In the genomic region with DNA sequence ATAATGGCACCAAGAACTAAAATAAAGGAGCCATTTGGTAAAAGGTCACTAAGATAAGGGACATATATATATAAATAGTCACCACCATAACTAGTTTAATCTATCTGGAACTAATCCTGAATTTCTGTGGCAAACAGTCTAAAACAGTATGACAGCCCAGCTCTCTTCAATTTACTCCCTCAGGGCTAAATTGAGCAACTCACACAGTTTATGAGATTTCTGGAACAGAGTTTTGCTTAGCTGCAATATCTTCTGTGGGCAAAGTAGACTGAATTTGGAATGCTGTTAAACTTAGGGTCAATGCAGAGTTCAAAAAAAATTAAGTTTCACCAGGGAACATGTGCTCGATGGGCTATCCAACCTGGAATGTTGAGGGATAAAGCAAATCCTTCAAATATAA, we compare ENCODE assay signal across 17 cellular contexts.
A peak's percentile ranks its signal among the peaks of the same experiment; 100 is the strongest.
DNase-seq lines count a peak whose midpoint lies in the region; ATAC-seq, FAIRE-seq and TF ChIP-seq lines count a peak whose summit lies in the region.
"Had no signal": no experiment of that assay in that cellular context is flagged by ENCODE, and none has a peak within 500 bp of the region (broad histone marks: within the 10 kb centered on the region; RNA-seq: fewer than 3 reads in every experiment).

No MANE protein-coding gene starts in this region.

- intact Hi-C loops in right cardiac atrium (cut with DNase I): loop anchor here in 1 of 4 donors (5.0 kb wide), 1 partner anchor 41 kb away; no protein-coding TSS in a partner anchor

- ATAC-seq in right cardiac atrium (peak; percentile 55 to 91), GM19351 (IDR thresholded peaks at IDR 0.05; ENCODE audit: unreplicated experiment) (no peak), HG02759 (IDR thresholded peaks at IDR 0.05; ENCODE audit: unreplicated experiment) (no peak)

- DNase-seq in AG04449 (ENCODE audit: low read depth, low spot score): peak; percentile 19
- peak; percentile 16 for DNase-seq in GM03348 (ENCODE audit: low spot score)
- DNase-seq in amniotic stem cell (lab: John Stamatoyannopoulos, UW): peak; percentile 38
- no peak for DNase-seq in right cardiac atrium
- DNase-seq in urothelium cell line (ENCODE audit: low spot score): no peak
- no peak for DNase-seq in activated gamma-delta T cell (lab: John Stamatoyannopoulos, UW)
- DNase-seq: activated CD4-positive, alpha-beta T cell treated with anti-CD3 and anti-CD28 coated beads, Interleukin-2, amount 50 U/mL, for 4 hours; activated CD8-positive, alpha-beta memory T cell treated with anti-CD3 and anti-CD28 coated beads, Interleukin-2, amount 50 U/mL, for 48 hours; activated effector memory CD4-positive, alpha-beta T cell treated with Interleukin-2 at 50 U/mL for 16 hours; GF-D8; upper lobe of left lung had no signal

- 42% methylated on average over 1 of the region's 1 CpG for WGBS in right cardiac atrium

- H3K9me3 ChIP-seq in right cardiac atrium (ENCODE audit: control insufficient read depth, low read length): no peaks in the 10 kb centered on the region
- H3K9me3 ChIP-seq: upper lobe of left lung had no signal

- no peak overlapping the region for H3K4me3 ChIP-seq in AG04449 (ENCODE audit: low read depth, low read length)
- H3K4me3 ChIP-seq in right cardiac atrium (ENCODE audit: low read length): no peak overlapping the region
- H3K4me3 ChIP-seq: cardiac muscle cell, GM12878, K562, upper lobe of left lung had no signal

- no peak for TF ChIP-seq CTCF in AG04449 (IDR thresholded peaks at IDR 0.05; ENCODE audit: insufficient read depth, low read length, missing control alignments)

- FAIRE-seq in urothelium cell line (lab: Jason Lieb, UNC): no peak
- FAIRE-seq: endothelial cell of umbilical vein had no signal

- POLR2A ChIA-PET in AG04449 (lab: Yijun Ruan, JAX): interaction anchor here (1.1 kb wide), 1 partner anchor 41 kb away, joined by 6 read pairs; no protein-coding TSS in a partner anchor

- no peak overlapping the region for H3K27ac ChIP-seq in right cardiac atrium (ENCODE audit: low read length)
- H3K27ac ChIP-seq: cardiac muscle cell, upper lobe of left lung had no signal

- CTCF ChIA-PET in AG04449 (lab: Yijun Ruan, JAX): interaction anchor here (0.6 to 3.7 kb wide), 29 partner anchors 9 to 961 kb away, joined by 3 to 150 read pairs (median 5); no protein-coding TSS in a partner anchor

- no peaks in the 10 kb centered on the region for H3K27me3 ChIP-seq in right cardiac atrium (ENCODE audit: control insufficient read depth, insufficient read depth)
- H3K27me3 ChIP-seq: cardiac muscle cell, upper lobe of left lung had no signal

- no peaks in the 10 kb centered on the region for H3K4me1 ChIP-seq in right cardiac atrium (ENCODE audit: control insufficient read depth, insufficient read depth, low read length)

Comparison
In these comparisons a context has a peak if more than half of its experiments do, and no peak if none do; other contexts are left out.
1. DNase-seq: peak in AG04449 (single experiment), GM03348 (single experiment) and amniotic stem cell (single experiment); none in right cardiac atrium (0 of 3), urothelium cell line (single experiment) and activated gamma-delta T cell (single experiment).
2. ATAC-seq: peak in right cardiac atrium (2 of 2); none in GM19351 (single experiment) and HG02759 (single experiment).